In genomic region chr15:74137544-74137920, GRCh38 we compare ENCODE assay signal across 28 cellular contexts. TPM values are rescaled to one million over a fixed set of nuclear protein-coding genes. Genes with fewer than 3 reads are reported as not detected.
DNase-seq lines count a peak whose midpoint lies in the region; ATAC-seq, FAIRE-seq and TF ChIP-seq lines count a peak whose summit lies in the region.
"Had no signal": no experiment of that assay in that cellular context is flagged by ENCODE, and none has a peak within 500 bp of the region (broad histone marks: within the 10 kb centered on the region; RNA-seq: fewer than 3 reads in every experiment).

No MANE protein-coding gene starts in this region.

- CTCF ChIA-PET in H1 (lab: Charles Lee; ENCODE audit: partially characterized antibody): interaction anchor here (1.0 to 2.1 kb wide), 3 partner anchors 43 to 174 kb away, joined by 3 to 9 read pairs (median 8); no protein-coding TSS in a partner anchor

- peaks cover 0 to 1% of the 10 kb centered on the region in 2 experiments for H4K20me1 ChIP-seq in H1 (replicated peaks in 1 of 2; ENCODE audit: control insufficient read depth in 1 of 2, insufficient read depth in 2 of 2, low read length in 2 of 2)
- H4K20me1 ChIP-seq in neural progenitor cell (ENCODE audit: low read depth): peaks cover 16% of the 10 kb centered on the region

- no peak overlapping the region for H2BK15ac ChIP-seq in H1 (ENCODE audit: low read length)

- TF ChIP-seq CTCF in H1 (IDR thresholded peaks at IDR 0.05; ENCODE audit: control extremely low read depth in 1 of 3, insufficient read depth in 1 of 3, low read depth in 1 of 3, low read length in 3 of 3) (no peak), neural progenitor cell (IDR thresholded peaks at IDR 0.05) (no peak)

- no peak overlapping the region for H2BK20ac ChIP-seq in H1 (ENCODE audit: low read length)

- H3K27me3 Mint-ChIP-seq in activated T-cell treated with anti-CD3 and anti-CD28 coated beads, Interleukin-2, amount 50 U/mL, for 4 hours (ENCODE audit: low read depth): peaks cover 76% of the 10 kb centered on the region
- peaks cover 40% of the 10 kb centered on the region for H3K27me3 Mint-ChIP-seq in IgD-negative memory B cell
- H3K27me3 Mint-ChIP-seq in neural progenitor cell (ENCODE audit: insufficient read depth, low read depth): peaks cover 34% of the 10 kb centered on the region

- 72% methylated on average over 2 of the region's 2 CpGs; no CpG with 5 or more reads in 1 of the 2 experiments for WGBS in H1 (ENCODE audit: extremely low coverage in 1 of 2, insufficient coverage in 1 of 2, insufficient read length in 1 of 2, insufficient replicate concordance in 2 of 2, low coverage in 1 of 2, low lambda C conversion rate in 2 of 2, missing lambda C conversion rate in 1 of 2), 2 experiments

- no peaks in the 10 kb centered on the region for H3K9me3 Mint-ChIP-seq in activated T-cell treated with anti-CD3 and anti-CD28 coated beads, Interleukin-2, amount 50 U/mL, for 4 hours
- no peaks in the 10 kb centered on the region for H3K9me3 Mint-ChIP-seq in IgD-negative memory B cell
- H3K9me3 Mint-ChIP-seq in neural progenitor cell: no peaks in the 10 kb centered on the region

- no peak for TF ChIP-seq POLR2A in H1 (IDR thresholded peaks at IDR 0.05; ENCODE audit: control extremely low read depth in 1 of 2, low read depth in 2 of 2, low read length in 2 of 2)

- TF ChIP-seq RAD21 in H1 (IDR thresholded peaks at IDR 0.05 in 1 of 2, conservative IDR thresholded peaks at IDR 0.05 in 1 of 2; ENCODE audit: low read depth in 2 of 2, low read length in 2 of 2): no peak

- peaks cover 21% of the 10 kb centered on the region for H3K4me1 Mint-ChIP-seq in activated T-cell treated with anti-CD3 and anti-CD28 coated beads, Interleukin-2, amount 50 U/mL, for 4 hours (ENCODE audit: low read depth)
- H3K4me1 Mint-ChIP-seq in IgD-negative memory B cell (peaks cover 5 to 9% (median 8%) of the 10 kb centered on the region in 3 donors), neural progenitor cell (peaks cover 45% of the 10 kb centered on the region)

- no peak for FAIRE-seq in H1 (lab: Jason Lieb, UNC)
- FAIRE-seq: GM18507 had no signal

- H3K27ac Mint-ChIP-seq in IgD-negative memory B cell (peak overlapping the region in 2 of 3 donors; percentile 36 to 50), neural progenitor cell (no peak overlapping the region)
- H3K27ac Mint-ChIP-seq: activated CD8-positive, alpha-beta T cell treated with anti-CD3 and anti-CD28 coated beads, Interleukin-2, amount 10 ng/mL, durations not matched to agents 7 days and 5 days had no signal

- ATAC-seq in activated T-cell treated with anti-CD3 and anti-CD28 coated beads, Interleukin-2, amount 50 U/mL, for 4 hours: no peak
- no peak for ATAC-seq in GM18517 (IDR thresholded peaks at IDR 0.05; ENCODE audit: unreplicated experiment)
- ATAC-seq: activated CD8-positive, alpha-beta T cell treated with anti-CD3 and anti-CD28 coated beads, Interleukin-2, amount 10 ng/mL, durations not matched to agents 7 days and 5 days; left colon had no signal

- H3K27me3 ChIP-seq in H1 (replicated peaks in 1 of 4; ENCODE audit: control insufficient read depth in 3 of 4, extremely low read depth in 1 of 4, insufficient read depth in 3 of 4, low read length in 3 of 4) (peaks cover 42 to 67% (median 62%) of the 10 kb centered on the region in 4 experiments), neural progenitor cell (peaks cover 72% of the 10 kb centered on the region)

- POLR2A ChIA-PET in H1 (lab: Charles Lee; ENCODE audit: partially characterized antibody): interaction anchor here (1.0 kb wide), 1 partner anchor 39 kb away, joined by 3 read pairs; no protein-coding TSS in a partner anchor

- H2AFZ ChIP-seq in H1 (ENCODE audit: low read length) (no peak overlapping the region), neural progenitor cell (replicated peaks) (no peak overlapping the region)

- H3K27ac ChIP-seq in H1 (ENCODE audit: low read depth, low read length) (no peak overlapping the region), neural progenitor cell (no peak overlapping the region)
- H3K27ac ChIP-seq: 22Rv1, GM23248 had no signal

- no peaks in the 10 kb centered on the region for H3K79me1 ChIP-seq in H1 (ENCODE audit: low read depth, low read length)

- H3K4me3 ChIP-seq in H1 (ENCODE audit: extremely low read depth in 1 of 4, insufficient read depth in 2 of 4, low read depth in 3 of 4, low read length in 4 of 4) (no peak overlapping the region), neural progenitor cell (no peak overlapping the region)

- no peak overlapping the region for H3K4ac ChIP-seq in H1 (replicated peaks; ENCODE audit: insufficient read length, low read depth, low read length)

- no peak overlapping the region for H4K5ac ChIP-seq in H1 (ENCODE audit: insufficient read length, low read depth, low read length)

- H3K4me3 Mint-ChIP-seq in activated T-cell treated with anti-CD3 and anti-CD28 coated beads, Interleukin-2, amount 50 U/mL, for 4 hours: peak overlapping the region; percentile 68
- H3K4me3 Mint-ChIP-seq in IgD-negative memory B cell: peak overlapping the region in 1 of 4 donors; percentile 39
- peak overlapping the region; percentile 82 for H3K4me3 Mint-ChIP-seq in neural progenitor cell

- peaks cover 8 to 55% (median 36%) of the 10 kb centered on the region in 4 experiments for H3K4me1 ChIP-seq in H1 (replicated peaks in 1 of 4; ENCODE audit: control insufficient read depth in 3 of 4, insufficient read depth in 4 of 4, low read length in 3 of 4)
- H3K4me1 ChIP-seq in neural progenitor cell: peaks cover 35% of the 10 kb centered on the region
- H3K4me1 ChIP-seq: psoas muscle had no signal

- peaks cover 20% of the 10 kb centered on the region; the same call in 1 of the 2 replicates for H3K23me2 ChIP-seq in H1 (ENCODE audit: low read depth, low read length)

- H4K91ac ChIP-seq in H1 (replicated peaks; ENCODE audit: insufficient read length, low read length): no peak overlapping the region

- peaks cover 53% of the 10 kb centered on the region for H3F3A ChIP-seq in neural progenitor cell (ENCODE audit: low read depth)

- H2BK120ac ChIP-seq in H1 (replicated peaks; ENCODE audit: low read depth, low read length): no peak overlapping the region

- H3K9me3 ChIP-seq in H1 (ENCODE audit: insufficient read depth in 2 of 2, low read depth in 1 of 2, low read length in 1 of 2): peaks cover 0 to 8% of the 10 kb centered on the region in 2 experiments; a peak in 1 of 4 replicates
- H3K9me3 ChIP-seq in neural progenitor cell (ENCODE audit: low read depth): no peaks in the 10 kb centered on the region
- H3K9me3 ChIP-seq: psoas muscle had no signal

- no peaks in the 10 kb centered on the region for H3K79me2 ChIP-seq in H1 (ENCODE audit: control insufficient read depth in 1 of 2, insufficient read depth in 2 of 2, low read length in 2 of 2)
- no peaks in the 10 kb centered on the region for H3K79me2 ChIP-seq in neural progenitor cell (ENCODE audit: low read depth)

- H3K9ac ChIP-seq in H1 (replicated peaks in 1 of 4; ENCODE audit: extremely low read depth in 1 of 4, low read depth in 3 of 4, low read length in 3 of 4) (no peak overlapping the region), neural progenitor cell (no peak overlapping the region)

- H3K56ac ChIP-seq in H1 (replicated peaks; ENCODE audit: insufficient read length, low read depth, low read length): no peak overlapping the region

- TF ChIP-seq EP300 in H1 (IDR thresholded peaks at IDR 0.05; ENCODE audit: borderline replicate concordance in 1 of 2, low read depth in 2 of 2, low read length in 2 of 2): no peak

- peak overlapping the region in 1 of 2 experiments; percentile 83; a peak in 1 of 4 replicates for H3K4me2 ChIP-seq in H1 (ENCODE audit: insufficient read depth in 1 of 2, low read depth in 2 of 2, low read length in 2 of 2)
- H3K4me2 ChIP-seq in neural progenitor cell: no peak overlapping the region

- peak overlapping the region; percentile 32; the same call in 1 of the 2 replicates for H2BK12ac ChIP-seq in H1 (ENCODE audit: low read depth, low read length)

- H4K8ac ChIP-seq in H1 (ENCODE audit: extremely low read depth, insufficient read depth, low read length): no peak overlapping the region

- DNase-seq in activated T-cell treated with anti-CD3 and anti-CD28 coated beads, Interleukin-2, amount 50 U/mL, for 4 hours: no peak
- DNase-seq in activated T-cell treated with anti-CD3 and anti-CD28 coated beads, Interleukin-2, amount 50 U/mL, for 48 hours: no peak
- DNase-seq in H1 (ENCODE audit: low read depth in 1 of 2, low spot score in 2 of 2) (no peak), neural progenitor cell (ENCODE audit: low spot score) (no peak), NCI-H524 (lab: John Stamatoyannopoulos, UW) (no peak), hepatic stellate cell (ENCODE audit: low spot score) (no peak)
- DNase-seq: activated CD4-positive, alpha-beta T cell treated with anti-CD3 and anti-CD28 coated beads for 1 hour; activated CD8-positive, alpha-beta T cell treated with anti-CD3 and anti-CD28 coated beads, Interleukin-2, amount 10 ng/mL, durations not matched to agents 7 days and 5 days; activated naive CD4-positive, alpha-beta T cell treated with Interleukin-2 at 50 U/mL for 16 hours; activated T-cell treated with anti-CD3 and anti-CD28 coated beads, Interleukin-2, amount 50 U/mL, for 1 hour; anterior cingulate cortex; central memory CD4-positive, alpha-beta T cell; DMS53; GDM1; KG1; left colon; mesenchymal stem cell; MM.1S; NCI-H446; OCI-M1; stimulated activated CD8-positive, alpha-beta memory T cell treated with anti-CD3 and anti-CD28 coated beads, Interleukin-4, amount 100 ng/mL, for 48 hours had no signal

- peak overlapping the region; percentile 62; the same call in 1 of the 2 replicates for H3K18ac ChIP-seq in H1 (ENCODE audit: extremely low read depth, low read length)

- peaks cover 0 to 6% (median 0%) of the 10 kb centered on the region in 4 experiments; a peak in 1 of 8 replicates for H3K36me3 ChIP-seq in H1 (ENCODE audit: control insufficient read depth in 2 of 4, insufficient read depth in 4 of 4, low read length in 3 of 4)
- H3K36me3 ChIP-seq in neural progenitor cell: no peaks in the 10 kb centered on the region

- no peak overlapping the region for H3K23ac ChIP-seq in H1 (ENCODE audit: insufficient read length)

- H2BK5ac ChIP-seq in H1 (ENCODE audit: low read depth, low read length): no peak overlapping the region

- H3K36me3 Mint-ChIP-seq in activated T-cell treated with anti-CD3 and anti-CD28 coated beads, Interleukin-2, amount 50 U/mL, for 4 hours (ENCODE audit: insufficient read depth): no peaks in the 10 kb centered on the region
- H3K36me3 Mint-ChIP-seq in IgD-negative memory B cell: peaks cover 4% of the 10 kb centered on the region
- no peaks in the 10 kb centered on the region for H3K36me3 Mint-ChIP-seq in neural progenitor cell

- peak overlapping the region; percentile 43; the same call in 1 of the 2 replicates for H2AK5ac ChIP-seq in H1 (ENCODE audit: low read depth, low read length)

- no peak overlapping the region for H3K14ac ChIP-seq in H1 (ENCODE audit: insufficient read length)

RNA-seq across cellular contexts. Expression of gene ISLR2, which starts 7.1 kb away (rescaled TPM):
- total RNA-seq in activated T-cell treated with anti-CD3 and anti-CD28 coated beads, Interleukin-2, amount 50 U/mL, for 4 hours: not detected
- not detected for polyA plus RNA-seq in IgD-negative memory B cell
- total RNA-seq in H1 (2021; fragmentation: NEBNext Ultra II Directional; extraction: Animal tissue kit (Norgen Biotek cat#: 25700)): 0.23 and 0.58 TPM in 2 replicates
- 0.30 and 0.47 TPM in 2 replicates for polyA plus RNA-seq in H1 (2011; rRNA removed)
- 0.26 TPM for polyA plus RNA-seq in H1 (2011; cell fraction: cytosol; rRNA removed)
- polyA plus RNA-seq in H1 (2011; cell fraction: nucleus; rRNA removed): 0.31 TPM
- polyA plus RNA-seq in H1 (2012, experiment 1 of 2): 0.36 to 1.2 TPM (median 0.37 TPM) in 4 replicates
- polyA plus RNA-seq in H1 (2012, experiment 2 of 2): 0.18 TPM
- polyA plus RNA-seq in H1 (2013, experiment 1 of 2): 1.2 TPM
- 0.81 TPM for polyA plus RNA-seq in H1 (2013, experiment 2 of 2)
- 0.19 and 0.29 TPM in 2 replicates for polyA minus RNA-seq in H1 (2011; rRNA and poly(A)+ RNA removed)
- not detected for polyA minus RNA-seq in H1 (2011; cell fraction: cytosol; rRNA and poly(A)+ RNA removed)
- polyA minus RNA-seq in H1 (2011; cell fraction: nucleus; rRNA and poly(A)+ RNA removed): 0.50 TPM
- total RNA-seq in neural progenitor cell (ENCODE audit: low replicate concordance): not detected in 2 replicates
- total RNA-seq: activated CD8-positive, alpha-beta T cell treated with anti-CD3 and anti-CD28 coated beads, Interleukin-2, amount 10 ng/mL, durations not matched to agents 7 days and 5 days; GM23248; HT-29 had no signal

RNA-seq across cellular contexts. Expression of gene ISLR, which starts 36.0 kb away (rescaled TPM):
- under 1 TPM in 1 of 3 donors, not detected in 2; 0.26 TPM for total RNA-seq in activated T-cell treated with anti-CD3 and anti-CD28 coated beads, Interleukin-2, amount 50 U/mL, for 4 hours
- polyA plus RNA-seq in IgD-negative memory B cell (not detected), H1 (2011; rRNA removed) (0.29 and 0.82 TPM in 2 replicates)
- 0.35 TPM in 1 of 2 replicates, not detected in the other for total RNA-seq in H1 (2021; fragmentation: NEBNext Ultra II Directional; extraction: Animal tissue kit (Norgen Biotek cat#: 25700))
- polyA plus RNA-seq in H1 (2011; cell fraction: cytosol; rRNA removed): 0.27 TPM
- 1.0 TPM for polyA plus RNA-seq in H1 (2011; cell fraction: nucleus; rRNA removed)
- 0.21 to 0.28 TPM (median 0.27 TPM) in 4 replicates for polyA plus RNA-seq in H1 (2012, experiment 1 of 2)
- polyA plus RNA-seq in H1 (2012, experiment 2 of 2): 0.35 TPM
- polyA plus RNA-seq in H1 (2013, experiment 1 of 2): 1.0 TPM
- polyA plus RNA-seq in H1 (2013, experiment 2 of 2): 0.98 TPM
- polyA minus RNA-seq in H1 (2011; rRNA and poly(A)+ RNA removed): 0.13 and 0.78 TPM in 2 replicates
- polyA minus RNA-seq in H1 (2011; cell fraction: cytosol; rRNA and poly(A)+ RNA removed): not detected
- 0.90 TPM for polyA minus RNA-seq in H1 (2011; cell fraction: nucleus; rRNA and poly(A)+ RNA removed)
- 0.68 TPM in 1 of 2 replicates, not detected in the other for total RNA-seq in neural progenitor cell (ENCODE audit: low replicate concordance)
- total RNA-seq: activated CD8-positive, alpha-beta T cell treated with anti-CD3 and anti-CD28 coated beads, Interleukin-2, amount 10 ng/mL, durations not matched to agents 7 days and 5 days; HT-29 had no signal

RNA-seq across cellular contexts. Expression of gene GOLGA6A, which starts 55.2 kb away (rescaled TPM):
- not detected for total RNA-seq in activated T-cell treated with anti-CD3 and anti-CD28 coated beads, Interleukin-2, amount 50 U/mL, for 4 hours
- polyA plus RNA-seq in IgD-negative memory B cell (not detected), H1 (2011; rRNA removed) (1.0 and 2.1 TPM in 2 replicates)
- 0.80 and 3.3 TPM in 2 replicates for total RNA-seq in H1 (2021; fragmentation: NEBNext Ultra II Directional; extraction: Animal tissue kit (Norgen Biotek cat#: 25700))
- 1.0 TPM for polyA plus RNA-seq in H1 (2011; cell fraction: cytosol; rRNA removed)
- 3.6 TPM for polyA plus RNA-seq in H1 (2011; cell fraction: nucleus; rRNA removed)
- 1.4 to 3.3 TPM (median 2.4 TPM) in 4 replicates for polyA plus RNA-seq in H1 (2012, experiment 1 of 2)
- not detected for polyA plus RNA-seq in H1 (2012, experiment 2 of 2)
- 2.3 TPM for polyA plus RNA-seq in H1 (2013, experiment 1 of 2)
- polyA plus RNA-seq in H1 (2013, experiment 2 of 2): 1.9 TPM
- polyA minus RNA-seq in H1 (2011; rRNA and poly(A)+ RNA removed): 0.51 and 1.7 TPM in 2 replicates
- 2.9 TPM for polyA minus RNA-seq in H1 (2011; cell fraction: cytosol; rRNA and poly(A)+ RNA removed)
- polyA minus RNA-seq in H1 (2011; cell fraction: nucleus; rRNA and poly(A)+ RNA removed): 3.5 TPM
- total RNA-seq in neural progenitor cell (ENCODE audit: low replicate concordance): 0.04 and 0.59 TPM in 2 replicates
- total RNA-seq: activated CD8-positive, alpha-beta T cell treated with anti-CD3 and anti-CD28 coated beads, Interleukin-2, amount 10 ng/mL, durations not matched to agents 7 days and 5 days; GM23248; HT-29; left colon had no signal
- polyA plus RNA-seq: GM23248 had no signal
